In genomic region chr17:80594666-80595269, GRCh38 we compare ENCODE assay signal across 1 cellular context.
TF ChIP-seq lines count a peak whose summit lies in the region.

No MANE protein-coding gene starts in this region.

TF ChIP-seq in IMR-90, 13 proteins besides CTCF, POLR2A, EP300 and RAD21:
- TF ChIP-seq ELK1 (IDR thresholded peaks at IDR 0.05; ENCODE audit: borderline replicate concordance, low read depth, low read length) (no peak), FOS (IDR thresholded peaks at IDR 0.05; ENCODE audit: low read depth, low read length) (no peak), NFE2L2 (IDR thresholded peaks at IDR 0.05; ENCODE audit: low read depth, low read length) (no peak), MXI1 (IDR thresholded peaks at IDR 0.05; ENCODE audit: borderline replicate concordance, low read depth, low read length) (no peak), USF2 (IDR thresholded peaks at IDR 0.05; ENCODE audit: low read depth, low read length) (no peak), RFX5 (IDR thresholded peaks at IDR 0.05; ENCODE audit: low read depth, low read length) (no peak), MAZ (IDR thresholded peaks at IDR 0.05; ENCODE audit: borderline replicate concordance, low read depth, low read length) (no peak), SMC3 (IDR thresholded peaks at IDR 0.05; ENCODE audit: low read depth, low read length) (no peak), RCOR1 (IDR thresholded peaks at IDR 0.05; ENCODE audit: insufficient replicate concordance, low read length) (no peak), MAFK (IDR thresholded peaks at IDR 0.05; ENCODE audit: low read depth, low read length) (no peak), CEBPB (IDR thresholded peaks at IDR 0.05; ENCODE audit: low read depth, low read length) (no peak), BHLHE40 (IDR thresholded peaks at IDR 0.05; ENCODE audit: low read depth, low read length) (no peak), CHD1 (IDR thresholded peaks at IDR 0.05; ENCODE audit: low read depth, low read length) (no peak)
